ENCODE assay signal across 8 cellular contexts in genomic region chr14:75906680-75907280, GRCh38.
DNase-seq lines count a peak whose midpoint lies in the region; ATAC-seq and TF ChIP-seq lines count a peak whose summit lies in the region.

No MANE protein-coding gene starts in this region.

- no peaks in the 10 kb centered on the region for H3K36me3 Mint-ChIP-seq in activated naive CD8-positive, alpha-beta T cell treated with anti-CD3 and anti-CD28 coated beads, Interleukin-2, amount 10 ng/mL, durations not matched to agents 7 days and 5 days

- no peaks in the 10 kb centered on the region for H3K9me3 Mint-ChIP-seq in activated naive CD8-positive, alpha-beta T cell treated with anti-CD3 and anti-CD28 coated beads, Interleukin-2, amount 10 ng/mL, durations not matched to agents 7 days and 5 days

- H3K4me1 Mint-ChIP-seq in activated naive CD8-positive, alpha-beta T cell treated with anti-CD3 and anti-CD28 coated beads, Interleukin-2, amount 10 ng/mL, durations not matched to agents 7 days and 5 days = no peaks in the 10 kb centered on the region

- TF ChIP-seq CTCF in retinal pigment epithelial cell (conservative IDR thresholded peaks at IDR 0.05; ENCODE audit: low read depth, low read length) = peak; percentile 83

- intact Hi-C loops in Right ventricle myocardium superior (cut with DNase I) = loop anchor here (5.0 kb wide), 1 partner anchor 76 kb away; the partner anchor contains the start of gene TGFB3

- H3K4me3 Mint-ChIP-seq in activated naive CD8-positive, alpha-beta T cell treated with anti-CD3 and anti-CD28 coated beads, Interleukin-2, amount 10 ng/mL, durations not matched to agents 7 days and 5 days = no peak overlapping the region

- POLR2A ChIA-PET in activated naive CD8-positive, alpha-beta T cell treated with anti-CD3 and anti-CD28 coated beads, Interleukin-2, amount 10 ng/mL, durations not matched to agents 7 days and 5 days (lab: Charles Lee) = interaction anchor here (0.7 to 1.9 kb wide), 2 partner anchors 72 to 75 kb away, joined by 3 to 10 read pairs; partner anchors contain the start of gene TGFB3

- no peak overlapping the region for H3K27ac Mint-ChIP-seq in activated naive CD8-positive, alpha-beta T cell treated with anti-CD3 and anti-CD28 coated beads, Interleukin-2, amount 10 ng/mL, durations not matched to agents 7 days and 5 days

- peak; percentile 33 for ATAC-seq in activated naive CD8-positive, alpha-beta T cell treated with anti-CD3 and anti-CD28 coated beads, Interleukin-2, amount 10 ng/mL, durations not matched to agents 7 days and 5 days (ENCODE audit: low read depth)
- peak; percentile 80 for ATAC-seq in Right ventricle myocardium superior (ENCODE audit: poor library complexity)
- ATAC-seq in GM21423 (IDR thresholded peaks at IDR 0.05; ENCODE audit: unreplicated experiment) = no peak
- ATAC-seq in GM21360 (IDR thresholded peaks at IDR 0.05; ENCODE audit: unreplicated experiment) = no peak

- DNase-seq in COR-L47 (lab: John Stamatoyannopoulos, UW) (peak; percentile 53), KBM-7 (peak; percentile 44), SKM-1 (lab: John Stamatoyannopoulos, UW; ENCODE audit: unreplicated experiment) (peak; percentile 4), Right ventricle myocardium superior (no peak), retinal pigment epithelial cell (ENCODE audit: low read depth) (no peak)
- peak; percentile 42 for DNase-seq in activated naive CD8-positive, alpha-beta T cell treated with anti-CD3 and anti-CD28 coated beads, Interleukin-2, amount 10 ng/mL, durations not matched to agents 7 days and 5 days

- no peak overlapping the region for H3K4me3 ChIP-seq in retinal pigment epithelial cell (ENCODE audit: low read length)

- in situ Hi-C loops in KBM-7 (cut with MboI; ENCODE audit: low pct_unique_long_range_greater_than_20kb, low sequenced_read_pairs) = no loop called here

- no peaks in the 10 kb centered on the region for H3K27me3 Mint-ChIP-seq in activated naive CD8-positive, alpha-beta T cell treated with anti-CD3 and anti-CD28 coated beads, Interleukin-2, amount 10 ng/mL, durations not matched to agents 7 days and 5 days

Comparison
In these comparisons a context has a peak if more than half of its experiments do, and no peak if none do; other contexts are left out.
1. DNase-seq: peak in COR-L47 (single experiment), KBM-7 (single experiment), SKM-1 (single experiment) and activated naive CD8-positive, alpha-beta T cell treated with anti-CD3 and anti-CD28 coated beads, Interleukin-2, amount 10 ng/mL, durations not matched to agents 7 days and 5 days (single experiment); none in Right ventricle myocardium superior (single experiment) and retinal pigment epithelial cell (single experiment).
2. ATAC-seq: peak in activated naive CD8-positive, alpha-beta T cell treated with anti-CD3 and anti-CD28 coated beads, Interleukin-2, amount 10 ng/mL, durations not matched to agents 7 days and 5 days (single experiment) and Right ventricle myocardium superior (single experiment); none in GM21423 (single experiment) and GM21360 (single experiment).